ENCODE assay signal across 9 cellular contexts in the genomic region with DNA sequence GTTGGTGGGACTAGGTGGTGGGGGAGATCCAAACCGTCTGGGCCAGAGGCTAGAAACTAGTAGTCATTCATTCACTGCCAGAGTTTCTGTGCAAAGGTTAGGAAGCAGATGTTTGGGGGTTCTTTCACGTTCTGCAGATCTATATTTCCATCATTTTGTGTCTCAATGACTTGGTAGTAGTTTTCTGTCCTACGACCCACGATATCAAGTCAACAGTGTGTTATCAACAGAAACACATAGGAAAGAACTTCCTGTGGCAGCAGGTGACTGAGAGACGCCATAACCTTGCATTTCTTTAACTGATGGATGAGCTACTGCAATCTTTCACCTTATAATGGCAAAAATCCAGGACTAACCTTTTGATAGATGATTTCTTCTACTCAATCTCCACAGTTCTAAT. TPM values are rescaled to one million over a fixed set of nuclear protein-coding genes. Genes with fewer than 3 reads are reported as not detected.
DNase-seq lines count a peak whose midpoint lies in the region; ATAC-seq and TF ChIP-seq lines count a peak whose summit lies in the region.
"Had no signal": no experiment of that assay in that cellular context is flagged by ENCODE, and none has a peak within 500 bp of the region (broad histone marks: within the 10 kb centered on the region; RNA-seq: fewer than 3 reads in every experiment).

No MANE protein-coding gene starts in this region.

- no peak overlapping the region for H3K4me3 ChIP-seq in breast epithelium
- peak overlapping the region; percentile 97 for H3K4me3 ChIP-seq in OCI-LY7 (ENCODE audit: low read depth, low read length, poor library complexity, severe bottlenecking)
- H3K4me3 ChIP-seq in endodermal cell (ENCODE audit: low read length) = peak overlapping the region; percentile 96
- H3K4me3 ChIP-seq in gastroesophageal sphincter = no peak overlapping the region

- peaks cover 10% of the 10 kb centered on the region; the same call in 1 of the 2 replicates for H4K20me1 ChIP-seq in OCI-LY7 (ENCODE audit: insufficient read depth, low read length)

- peaks cover 60% of the 10 kb centered on the region for H3K79me2 ChIP-seq in OCI-LY7 (ENCODE audit: insufficient read depth, low read depth, low read length)

- no peak for TF ChIP-seq EP300 in gastroesophageal sphincter (IDR thresholded peaks at IDR 0.05)

- H3K36me3 Mint-ChIP-seq in MCF 10A (ENCODE audit: insufficient read depth, unreplicated experiment) (no peaks in the 10 kb centered on the region), endodermal cell (ENCODE audit: low read depth) (peaks cover 27% of the 10 kb centered on the region), type B pancreatic cell (no peaks in the 10 kb centered on the region)

- BruUV-seq in MCF 10A (replicated peaks; lab: Mats Ljungman, UMichigan) (TSS peak; percentile 27), OCI-LY7 (replicated peaks; lab: Mats Ljungman, UMichigan) (TSS peak; percentile 59)

- H3K4me1 ChIP-seq in breast epithelium = peaks cover 0 to 4% of the 10 kb centered on the region in 2 donors
- peaks cover 42% of the 10 kb centered on the region for H3K4me1 ChIP-seq in OCI-LY7 (ENCODE audit: insufficient read depth, low read length, poor library complexity, severe bottlenecking)
- peaks cover 5% of the 10 kb centered on the region for H3K4me1 ChIP-seq in endodermal cell (ENCODE audit: control insufficient read depth, insufficient read depth, low read length)
- peaks cover 0 to 12% (median 4%) of the 10 kb centered on the region in 3 donors for H3K4me1 ChIP-seq in gastroesophageal sphincter

- H3K36me3 ChIP-seq in breast epithelium (no peaks in the 10 kb centered on the region), OCI-LY7 (ENCODE audit: insufficient read depth, low read length) (peaks cover 47% of the 10 kb centered on the region), endodermal cell (ENCODE audit: control insufficient read depth, insufficient read depth, low read length) (peaks cover 36% of the 10 kb centered on the region), gastroesophageal sphincter (no peaks in the 10 kb centered on the region)

- H3K4me1 Mint-ChIP-seq in MCF 10A (ENCODE audit: insufficient read depth, unreplicated experiment) = peaks cover 37% of the 10 kb centered on the region
- H3K4me1 Mint-ChIP-seq in endodermal cell = peaks cover 40% of the 10 kb centered on the region
- H3K4me1 Mint-ChIP-seq in type B pancreatic cell (ENCODE audit: unreplicated experiment) = peaks cover 13% of the 10 kb centered on the region

- H3K27ac Mint-ChIP-seq in MCF 10A (ENCODE audit: low read depth, unreplicated experiment) (peak overlapping the region; percentile 3), endodermal cell (peak overlapping the region; percentile 28), type B pancreatic cell (peak overlapping the region; percentile 68)

- H3K4me3 Mint-ChIP-seq in MCF 10A (ENCODE audit: unreplicated experiment) (no peak overlapping the region), endodermal cell (peak overlapping the region; percentile 79), type B pancreatic cell (peak overlapping the region; percentile 85)

- no peak overlapping the region for H2AFZ ChIP-seq in OCI-LY7 (ENCODE audit: low read length)

- WGBS in endodermal cell (ENCODE audit: insufficient coverage in 1 of 2, insufficient read length in 1 of 2), 2 experiments = 80 to 86% methylated on average over 5 of the region's 5 CpGs
- 47 to 74% methylated on average over 4 to 5 of the region's 5 CpGs for WGBS in gastroesophageal sphincter (ENCODE audit: low coverage in 1 of 2), 2 donors

- no peak overlapping the region for H3K9ac ChIP-seq in endodermal cell (ENCODE audit: extremely low read depth, low read length, poor library complexity, severe bottlenecking)

- H3K9me3 ChIP-seq in breast epithelium (no peaks in the 10 kb centered on the region), OCI-LY7 (ENCODE audit: low read length) (no peaks in the 10 kb centered on the region), endodermal cell (ENCODE audit: control insufficient read depth, low read length) (no peaks in the 10 kb centered on the region), gastroesophageal sphincter (no peaks in the 10 kb centered on the region)

- H3K27me3 ChIP-seq in breast epithelium = no peaks in the 10 kb centered on the region
- H3K27me3 ChIP-seq in endodermal cell (ENCODE audit: control insufficient read depth, insufficient read depth, low read length, poor library complexity, severe bottlenecking) = no peaks in the 10 kb centered on the region
- H3K27me3 ChIP-seq in gastroesophageal sphincter = no peaks in the 10 kb centered on the region

- TF ChIP-seq POLR2A in breast epithelium (IDR thresholded peaks at IDR 0.05) (no peak), gastroesophageal sphincter (IDR thresholded peaks at IDR 0.05) (no peak)

- H3K9me3 Mint-ChIP-seq in MCF 10A (ENCODE audit: unreplicated experiment) (no peaks in the 10 kb centered on the region), endodermal cell (peaks cover 3% of the 10 kb centered on the region), type B pancreatic cell (no peaks in the 10 kb centered on the region)

- H3K9me2 ChIP-seq in OCI-LY7 (ENCODE audit: insufficient read depth, low read length) = no peaks in the 10 kb centered on the region

- peak overlapping the region; percentile 93 for H3K4me2 ChIP-seq in OCI-LY7 (ENCODE audit: low read length)

- CTCF ChIA-PET in MCF 10A (lab: Yijun Ruan, JAX) (no interaction called here), OCI-LY7 (lab: Charles Lee; ENCODE audit: unreplicated experiment) (no interaction called here)

- TF ChIP-seq CTCF in MCF 10A (IDR thresholded peaks at IDR 0.05; ENCODE audit: unreplicated experiment) (no peak), breast epithelium (IDR thresholded peaks at IDR 0.05) (no peak), OCI-LY7 (conservative IDR thresholded peaks at IDR 0.05; ENCODE audit: low read length) (no peak), endodermal cell (conservative IDR thresholded peaks at IDR 0.05) (no peak), type B pancreatic cell (conservative IDR thresholded peaks at IDR 0.05) (no peak), gastroesophageal sphincter (IDR thresholded peaks at IDR 0.05) (no peak)

- H3K27ac ChIP-seq in breast epithelium = no peak overlapping the region
- H3K27ac ChIP-seq in OCI-LY7 (ENCODE audit: low read depth, low read length, poor library complexity, severe bottlenecking) = peak overlapping the region; percentile 35
- no peak overlapping the region for H3K27ac ChIP-seq in endodermal cell (ENCODE audit: low read depth, low read length)
- no peak overlapping the region for H3K27ac ChIP-seq in gastroesophageal sphincter

- POLR2A ChIA-PET in MCF 10A (lab: Yijun Ruan, JAX) (no interaction called here), OCI-LY7 (lab: Charles Lee) (no interaction called here)

- in situ Hi-C loops in G401 (cut with HindIII; ENCODE audit: low sequenced_read_pairs) = no loop called here

- ATAC-seq in gastroesophageal sphincter = no peak

- intact Hi-C loops in MCF 10A (cut with micrococcal nuclease) (loop anchor here (5.0 kb wide), 1 partner anchor 121 kb away; no protein-coding TSS in a partner anchor), breast epithelium (cut with DNase I; ENCODE audit: low total_unique reads) (no loop called here), OCI-LY7 (cut with micrococcal nuclease; ENCODE audit: unreplicated experiment) (loop anchor here (5.0 kb wide), 2 partner anchors 124 to 184 kb away; no protein-coding TSS in a partner anchor)

- H3K27me3 Mint-ChIP-seq in MCF 10A (ENCODE audit: insufficient read depth, unreplicated experiment) = no peaks in the 10 kb centered on the region
- H3K27me3 Mint-ChIP-seq in endodermal cell (ENCODE audit: insufficient read depth) = no peaks in the 10 kb centered on the region
- no peaks in the 10 kb centered on the region for H3K27me3 Mint-ChIP-seq in type B pancreatic cell

- DNase-seq in MCF 10A (ENCODE audit: unreplicated experiment) = no peak
- DNase-seq in breast epithelium (ENCODE audit: low spot score in 2 of 2) = no peak
- peak; percentile 11 for DNase-seq in OCI-LY7 (ENCODE audit: low spot score)
- DNase-seq in endodermal cell = no peak
- DNase-seq in type B pancreatic cell (ENCODE audit: extremely low spot score, unreplicated experiment) = no peak
- DNase-seq in amniotic stem cell (lab: John Stamatoyannopoulos, UW) = no peak
- no peak for DNase-seq in G401 (ENCODE audit: low spot score)
- DNase-seq: NCI-H1048 had no signal

RNA-seq across cellular contexts. Expression of gene CEP55, which starts 1.8 kb away (rescaled TPM):
- total RNA-seq in MCF 10A (2022) (25.2 and 39.4 TPM in 2 replicates), breast epithelium (1 to 10 TPM in 1 of 3 donors, under 1 TPM in 2; 0.33 to 2.1 (median 0.73) TPM), OCI-LY7 (2022) (68.3 and 75.2 TPM in 2 replicates), endodermal cell (10 to 100 TPM; 50.3 to 66.8 TPM), type B pancreatic cell (ENCODE audit: low replicate concordance) (7.4 and 14.8 TPM in 2 replicates), gastroesophageal sphincter (1 to 10 TPM in 1 of 4 donors, under 1 TPM in 2, not detected in 1; 0.13 to 3.6 (median 0.35) TPM)
- total RNA-seq in OCI-LY7 (2014; rRNA removed; shearing (Covaris generic)) = 64.5 and 83.0 TPM in 2 replicates
- 39.2 TPM for polyA plus RNA-seq in endodermal cell (2013, experiment 1 of 2)
- 45.6 TPM for polyA plus RNA-seq in endodermal cell (2013, experiment 2 of 2)
- 52.9 and 58.9 TPM in 2 replicates for total RNA-seq in G401 (2014; rRNA removed; shearing (Covaris generic))

RNA-seq across cellular contexts. Expression of gene MYOF, which starts 16.1 kb away (rescaled TPM):
- total RNA-seq in MCF 10A (2022) (167 and 181 TPM in 2 replicates), breast epithelium (100 to 1,000 TPM; 118 to 131 (median 130) TPM), OCI-LY7 (2022) (0.30 and 0.42 TPM in 2 replicates), endodermal cell (10 to 100 TPM; 37.4 to 93.8 TPM), type B pancreatic cell (ENCODE audit: low replicate concordance) (49.4 and 79.8 TPM in 2 replicates), gastroesophageal sphincter (100 to 1,000 TPM in 3 of 4 donors, 10 to 100 TPM in 1; 98.0 to 157 (median 126) TPM)
- not detected in 2 replicates for total RNA-seq in OCI-LY7 (2014; rRNA removed; shearing (Covaris generic))
- 15.6 TPM for polyA plus RNA-seq in endodermal cell (2013, experiment 1 of 2)
- polyA plus RNA-seq in endodermal cell (2013, experiment 2 of 2) = 21.2 TPM
- total RNA-seq in G401 (2014; rRNA removed; shearing (Covaris generic)) = 71.6 and 72.7 TPM in 2 replicates

Comparison
In these comparisons a context has a peak if more than half of its experiments do, and no peak if none do; other contexts are left out.
1. H3K27ac Mint-ChIP-seq: peak in every context shown above with its lines; median percentile 68 in type B pancreatic cell; 28 in endodermal cell; 3 in MCF 10A.
2. H3K4me3 ChIP-seq: peak in OCI-LY7 (single experiment) and endodermal cell (single experiment); none in breast epithelium (0 of 3) and gastroesophageal sphincter (0 of 2).
3. RNA of gene MYOF, which starts 16.1 kb away (total RNA-seq): 167 to 181 TPM in MCF 10A, 98.0 to 157 TPM in gastroesophageal sphincter, 118 to 131 TPM in breast epithelium, 37.4 to 93.8 TPM in endodermal cell, 71.6 to 72.7 TPM in G401 and 49.4 to 79.8 TPM in type B pancreatic cell; 0.30 to 0.42 TPM in OCI-LY7; every median in the first group is over 10 times any median in the second.